Comparison of ENCODE assay signal across 18 cellular contexts in the genomic region with DNA sequence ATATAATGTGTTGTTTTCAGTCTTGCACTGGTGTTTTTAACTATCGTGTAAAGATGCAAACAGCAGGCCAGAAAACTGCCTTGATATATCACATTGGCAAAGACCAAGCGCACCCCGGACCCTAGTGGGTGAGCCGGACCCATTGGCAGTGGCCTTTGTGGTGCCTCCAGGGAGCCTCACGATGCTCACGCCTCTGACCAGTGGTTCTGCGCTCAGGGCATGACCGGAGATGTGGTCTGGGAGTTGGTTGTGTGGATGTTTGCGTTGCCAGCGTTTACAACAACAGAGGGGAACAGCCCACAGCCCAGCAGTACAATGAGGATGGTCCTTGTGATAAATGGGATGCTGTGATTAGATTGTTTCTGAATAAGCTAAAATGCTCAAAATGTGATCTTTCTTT. TPM values are rescaled to one million over a fixed set of nuclear protein-coding genes. Genes with fewer than 3 reads are reported as not detected.
A peak's percentile ranks its signal among the peaks of the same experiment; 100 is the strongest.
DNase-seq lines count a peak whose midpoint lies in the region; ATAC-seq and TF ChIP-seq lines count a peak whose summit lies in the region.
"Had no signal": no experiment of that assay in that cellular context is flagged by ENCODE, and none has a peak within 500 bp of the region (broad histone marks: within the 10 kb centered on the region; RNA-seq: fewer than 3 reads in every experiment).

No MANE protein-coding gene starts in this region.

- CTCF ChIA-PET in CD8-positive, alpha-beta memory T cell (lab: Charles Lee), result no interaction called here

- no peaks in the 10 kb centered on the region for H3K27me3 Mint-ChIP-seq in CD4-positive, CD25-positive, alpha-beta regulatory T cell
- H3K27me3 Mint-ChIP-seq in CD8-positive, alpha-beta memory T cell, result no peaks in the 10 kb centered on the region
- H3K27me3 Mint-ChIP-seq in endodermal cell (ENCODE audit: insufficient read depth), result no peaks in the 10 kb centered on the region
- no peaks in the 10 kb centered on the region for H3K27me3 Mint-ChIP-seq in naive thymus-derived CD8-positive, alpha-beta T cell

- peaks cover 13% of the 10 kb centered on the region for H3K36me3 Mint-ChIP-seq in CD4-positive, CD25-positive, alpha-beta regulatory T cell
- peaks cover 0 to 54% (median 8%) of the 10 kb centered on the region in 3 donors for H3K36me3 Mint-ChIP-seq in CD8-positive, alpha-beta memory T cell
- peaks cover 31% of the 10 kb centered on the region for H3K36me3 Mint-ChIP-seq in endodermal cell (ENCODE audit: low read depth)
- peaks cover 0 to 39% (median 8%) of the 10 kb centered on the region in 3 donors for H3K36me3 Mint-ChIP-seq in naive thymus-derived CD8-positive, alpha-beta T cell

- peak overlapping the region in 2 of 3 donors; percentile 60 to 78 for H3K27ac Mint-ChIP-seq in CD4-positive, CD25-positive, alpha-beta regulatory T cell
- peak overlapping the region in 5 of 8 donors; percentile 26 to 79 (median 47) for H3K27ac Mint-ChIP-seq in CD8-positive, alpha-beta memory T cell
- peak overlapping the region; percentile 53 for H3K27ac Mint-ChIP-seq in endodermal cell
- H3K27ac Mint-ChIP-seq in naive thymus-derived CD8-positive, alpha-beta T cell, result peak overlapping the region in 6 of 10 donors; percentile 33 to 81 (median 76)
- H3K27ac Mint-ChIP-seq: CD8-positive, alpha-beta T cell had no signal

- H3K4me1 Mint-ChIP-seq in CD4-positive, CD25-positive, alpha-beta regulatory T cell, result peaks cover 5 to 48% (median 15%) of the 10 kb centered on the region in 4 donors
- peaks cover 25 to 44% (median 26%) of the 10 kb centered on the region in 3 donors for H3K4me1 Mint-ChIP-seq in CD8-positive, alpha-beta memory T cell
- H3K4me1 Mint-ChIP-seq in endodermal cell, result no peaks in the 10 kb centered on the region
- H3K4me1 Mint-ChIP-seq in naive thymus-derived CD8-positive, alpha-beta T cell, result peaks cover 17 to 46% (median 43%) of the 10 kb centered on the region in 4 donors

- H3K4me3 Mint-ChIP-seq in CD4-positive, CD25-positive, alpha-beta regulatory T cell, result no peak overlapping the region
- no peak overlapping the region for H3K4me3 Mint-ChIP-seq in CD8-positive, alpha-beta memory T cell
- no peak overlapping the region for H3K4me3 Mint-ChIP-seq in endodermal cell
- peak overlapping the region in 1 of 10 donors; percentile 20 for H3K4me3 Mint-ChIP-seq in naive thymus-derived CD8-positive, alpha-beta T cell
- H3K4me3 Mint-ChIP-seq: CD8-positive, alpha-beta T cell had no signal

- H3K4me3 ChIP-seq in CD4-positive, CD25-positive, alpha-beta regulatory T cell (ENCODE audit: low read depth, low read length), result no peak overlapping the region
- H3K4me3 ChIP-seq in CD8-positive, alpha-beta memory T cell (ENCODE audit: low read length), result no peak overlapping the region
- H3K4me3 ChIP-seq in endodermal cell (ENCODE audit: low read length), result no peak overlapping the region

- H3K4me1 ChIP-seq in CD4-positive, CD25-positive, alpha-beta regulatory T cell (ENCODE audit: control insufficient read depth, insufficient read depth, low read length, poor library complexity, severe bottlenecking), result no peaks in the 10 kb centered on the region
- H3K4me1 ChIP-seq in CD8-positive, alpha-beta memory T cell (ENCODE audit: insufficient read depth, low read length), result no peaks in the 10 kb centered on the region
- H3K4me1 ChIP-seq in endodermal cell (ENCODE audit: control insufficient read depth, insufficient read depth, low read length), result no peaks in the 10 kb centered on the region

- 93 to 96% methylated on average over 4 to 10 of the region's 10 CpGs for WGBS in endodermal cell (ENCODE audit: insufficient coverage in 1 of 2, insufficient read length in 1 of 2), 2 experiments

- H3K9ac ChIP-seq in endodermal cell (ENCODE audit: extremely low read depth, low read length, poor library complexity, severe bottlenecking), result no peak overlapping the region

- no peak for DNase-seq in CD4-positive, CD25-positive, alpha-beta regulatory T cell
- DNase-seq in CD8-positive, alpha-beta memory T cell, result no peak
- DNase-seq in endodermal cell (no peak), NCI-H2196 (lab: John Stamatoyannopoulos, UW; ENCODE audit: unreplicated experiment) (no peak)
- no peak for DNase-seq in naive thymus-derived CD8-positive, alpha-beta T cell
- DNase-seq: ACHN; AML-193; CD8-positive, alpha-beta T cell; DMS79 treated with DMSO at 0.1 percent for 48 hours; IMR-90; Karpas-422; NCI-H1105; NCI-H1694; NCI-H2227 treated with DMSO at 0.1 percent for 48 hours; NCI-H524 had no signal

- POLR2A ChIA-PET in CD8-positive, alpha-beta memory T cell (lab: Charles Lee), result interaction anchor here (0.7 kb wide), 1 partner anchor 23 kb away, joined by 5 read pairs; no protein-coding TSS in a partner anchor
- POLR2A ChIA-PET in naive thymus-derived CD8-positive, alpha-beta T cell (lab: Charles Lee), result interaction anchor here (1.4 to 1.5 kb wide), 2 partner anchors 9 to 95 kb away, joined by 3 to 5 read pairs; no protein-coding TSS in a partner anchor

- no peak for ATAC-seq in CD4-positive, CD25-positive, alpha-beta regulatory T cell (ENCODE audit: low read depth in 2 of 2)
- no peak for ATAC-seq in naive thymus-derived CD8-positive, alpha-beta T cell
- ATAC-seq in HG02571 (IDR thresholded peaks at IDR 0.05; ENCODE audit: unreplicated experiment) (no peak), HG03378 (IDR thresholded peaks at IDR 0.05; ENCODE audit: unreplicated experiment) (no peak)
- ATAC-seq: CD8-positive, alpha-beta T cell; Right ventricle myocardium inferior had no signal

- no peaks in the 10 kb centered on the region for H3K9me3 Mint-ChIP-seq in CD4-positive, CD25-positive, alpha-beta regulatory T cell
- H3K9me3 Mint-ChIP-seq in CD8-positive, alpha-beta memory T cell, result no peaks in the 10 kb centered on the region
- no peaks in the 10 kb centered on the region for H3K9me3 Mint-ChIP-seq in endodermal cell
- no peaks in the 10 kb centered on the region for H3K9me3 Mint-ChIP-seq in naive thymus-derived CD8-positive, alpha-beta T cell
- H3K9me3 Mint-ChIP-seq: CD8-positive, alpha-beta T cell had no signal

- no peaks in the 10 kb centered on the region for H3K9me3 ChIP-seq in CD4-positive, CD25-positive, alpha-beta regulatory T cell (ENCODE audit: control insufficient read depth in 2 of 2, low read length in 2 of 2)
- no peaks in the 10 kb centered on the region for H3K9me3 ChIP-seq in CD8-positive, alpha-beta memory T cell (ENCODE audit: low read length)
- no peaks in the 10 kb centered on the region for H3K9me3 ChIP-seq in endodermal cell (ENCODE audit: control insufficient read depth, low read length)

- no peak for TF ChIP-seq CTCF in endodermal cell (conservative IDR thresholded peaks at IDR 0.05)

- peaks cover 8% of the 10 kb centered on the region for H3K36me3 ChIP-seq in CD4-positive, CD25-positive, alpha-beta regulatory T cell (ENCODE audit: control insufficient read depth, insufficient read depth, low read length)
- no peaks in the 10 kb centered on the region for H3K36me3 ChIP-seq in CD8-positive, alpha-beta memory T cell (ENCODE audit: insufficient read depth, low read length)
- H3K36me3 ChIP-seq in endodermal cell (ENCODE audit: control insufficient read depth, insufficient read depth, low read length), result no peaks in the 10 kb centered on the region

- H3K27me3 ChIP-seq in CD4-positive, CD25-positive, alpha-beta regulatory T cell (ENCODE audit: control insufficient read depth, insufficient read depth, low read length), result no peaks in the 10 kb centered on the region
- no peaks in the 10 kb centered on the region for H3K27me3 ChIP-seq in CD8-positive, alpha-beta memory T cell (ENCODE audit: insufficient read depth, low read length, poor library complexity, severe bottlenecking)
- no peaks in the 10 kb centered on the region for H3K27me3 ChIP-seq in endodermal cell (ENCODE audit: control insufficient read depth, insufficient read depth, low read length, poor library complexity, severe bottlenecking)

- H3K27ac ChIP-seq in CD4-positive, CD25-positive, alpha-beta regulatory T cell (ENCODE audit: insufficient read depth, low read length, poor library complexity, severe bottlenecking), result no peak overlapping the region
- H3K27ac ChIP-seq in CD8-positive, alpha-beta memory T cell (ENCODE audit: low read depth, low read length), result no peak overlapping the region
- H3K27ac ChIP-seq in endodermal cell (ENCODE audit: low read depth, low read length), result no peak overlapping the region

RNA-seq across cellular contexts. Expression of gene NFATC1, which starts 32.6 kb away (rescaled TPM):
- total RNA-seq in CD4-positive, CD25-positive, alpha-beta regulatory T cell, result 64.7 TPM
- polyA plus RNA-seq in CD4-positive, CD25-positive, alpha-beta regulatory T cell, result 10 to 100 TPM; 13.1 to 23.8 (median 19.2) TPM
- total RNA-seq in CD8-positive, alpha-beta memory T cell, result 10 to 100 TPM; 45.9 to 46.7 TPM
- polyA plus RNA-seq in CD8-positive, alpha-beta memory T cell, result 36.7 TPM
- 10 to 100 TPM; 23.4 to 32.5 TPM for total RNA-seq in endodermal cell
- polyA plus RNA-seq in endodermal cell (2013, experiment 1 of 2), result 10.9 TPM
- polyA plus RNA-seq in endodermal cell (2013, experiment 2 of 2), result 11.1 TPM
- total RNA-seq in naive thymus-derived CD8-positive, alpha-beta T cell, result 10 to 100 TPM; 50.2 to 51.0 TPM
- 10 to 100 TPM; 12.7 to 34.9 (median 17.4) TPM for polyA plus RNA-seq in naive thymus-derived CD8-positive, alpha-beta T cell
